Comparison of ENCODE assay signal across 1 cellular context in the genomic region with DNA sequence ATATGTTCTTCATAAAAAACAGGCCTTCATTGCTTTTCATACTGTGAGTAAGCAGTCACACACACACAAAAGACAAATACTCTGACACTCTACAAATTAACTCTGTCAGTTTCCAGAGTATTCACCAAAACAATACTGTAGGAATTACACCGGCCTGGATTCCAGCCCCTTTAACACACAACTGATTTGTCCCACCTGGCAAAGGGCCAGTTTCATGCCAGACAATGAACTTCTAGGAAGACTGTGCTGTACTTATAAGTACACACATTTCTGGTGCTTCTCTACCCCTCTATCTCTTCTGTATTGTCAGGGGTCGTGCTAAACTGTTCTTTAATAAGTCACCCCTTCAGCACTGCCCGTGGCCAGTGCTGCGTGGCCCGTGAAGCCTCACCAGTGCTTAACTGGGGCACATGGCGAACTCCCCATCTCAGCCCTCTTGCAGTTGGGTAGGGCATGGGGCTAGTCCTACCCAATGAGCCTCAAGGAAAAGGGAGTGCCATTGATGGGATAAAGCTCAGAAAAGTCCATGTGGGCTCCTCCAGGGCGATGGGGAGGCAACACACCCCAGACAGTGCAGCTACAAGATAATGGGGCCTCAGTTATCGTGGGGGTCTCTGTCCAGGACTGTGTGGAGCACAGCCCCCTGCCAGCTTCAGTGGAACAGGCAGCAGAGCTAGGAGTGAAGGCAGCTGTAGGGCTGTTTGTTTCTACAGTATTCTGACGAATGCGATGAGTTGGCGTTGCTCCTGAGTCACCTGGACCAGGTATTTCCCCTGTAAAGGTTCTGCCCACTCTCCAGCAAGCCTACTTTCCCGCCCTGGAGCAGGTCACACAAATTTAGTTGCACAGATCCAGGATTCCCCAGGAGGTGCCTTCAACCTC.
TF ChIP-seq lines count a peak whose summit lies in the region.

No MANE protein-coding gene starts in this region.

TF ChIP-seq in HepG2, 621 proteins besides CTCF, POLR2A, EP300 and RAD21:
- 0 out of 2 replicates have a peak, but pooled peaks have one; percentile 23 for TF ChIP-seq ZNF556 (CRISPR knock-in tag; IDR thresholded peaks at IDR 0.05; ENCODE audit: borderline replicate concordance)
- no peak for TF ChIP-seq ZNF441 (CRISPR knock-in tag; IDR thresholded peaks at IDR 0.05; ENCODE audit: borderline replicate concordance)
